In the genomic region with DNA sequence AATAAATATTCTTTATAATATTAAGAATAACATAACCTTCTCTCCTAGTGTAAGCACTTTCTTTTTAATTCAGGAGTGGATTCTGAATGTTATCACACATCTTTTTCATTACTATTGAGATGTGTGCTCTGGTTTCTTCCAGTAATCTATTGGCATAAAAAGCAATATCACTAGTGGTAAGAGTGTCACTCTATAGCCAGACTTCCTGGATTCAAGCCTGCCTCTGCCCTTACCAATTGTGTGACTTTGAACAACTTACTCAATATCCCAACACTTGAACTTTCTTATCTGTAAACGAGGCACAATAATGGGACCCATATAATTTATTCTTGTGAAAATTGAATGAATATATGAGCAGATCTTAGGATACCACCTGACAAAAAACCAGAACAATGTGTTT, we compare ENCODE assay signal across 20 cellular contexts.
"Had no signal": no experiment of that assay in that cellular context is flagged by ENCODE, and none has a peak within 500 bp of the region (broad histone marks: within the 10 kb centered on the region; RNA-seq: fewer than 3 reads in every experiment).

No MANE protein-coding gene starts in this region.

- DNase-seq: occipital lobe; ovary; posterior cingulate gyrus; psoas muscle; right cardiac atrium; right lobe of liver; sigmoid colon; small intestine; stimulated activated CD4-positive, alpha-beta T cell treated with anti-CD3 and anti-CD28 coated beads, Interleukin-15, amount 100 ng/mL, for 24 hours; stimulated activated CD4-positive, alpha-beta T cell treated with anti-CD3 and anti-CD28 coated beads, Interleukin-2, amount 100 ng/mL, for 24 hours; stimulated activated CD4-positive, alpha-beta T cell treated with anti-CD3 and anti-CD28 coated beads, Interleukin-2, amount 100 ng/mL, for 48 hours; stimulated activated CD4-positive, alpha-beta T cell treated with anti-CD3 and anti-CD28 coated beads, Interleukin-4, amount 100 ng/mL, for 24 hours; stimulated activated naive B cell treated with anti-CD40 and anti-IgM and Interleukin-4, amounts not matched to agents 10 μg/mL and 1 μg/mL and 100 μg/mL, for 72 hours; stimulated activated naive CD4-positive, alpha-beta T cell treated with Interleukin-2 at 50 U/mL for 16 hours; stomach; thyroid gland; trophoblast cell; upper lobe of left lung had no signal

- FAIRE-seq: small intestine, urothelium cell line had no signal

- ATAC-seq: psoas muscle; stimulated activated effector memory CD8-positive, alpha-beta T cell treated with anti-CD3 and anti-CD28 coated beads, Interleukin-12 subunit alpha, Interleukin-12 subunit beta, amount 100 ng/mL, for 72 hours; stimulated activated naive B cell treated with anti-CD40 and anti-IgM and Interleukin-4, amounts not matched to agents 10 μg/mL and 1 μg/mL and 100 μg/mL, for 72 hours had no signal
